Comparison of ENCODE assay signal across 13 cellular contexts in the genomic region with DNA sequence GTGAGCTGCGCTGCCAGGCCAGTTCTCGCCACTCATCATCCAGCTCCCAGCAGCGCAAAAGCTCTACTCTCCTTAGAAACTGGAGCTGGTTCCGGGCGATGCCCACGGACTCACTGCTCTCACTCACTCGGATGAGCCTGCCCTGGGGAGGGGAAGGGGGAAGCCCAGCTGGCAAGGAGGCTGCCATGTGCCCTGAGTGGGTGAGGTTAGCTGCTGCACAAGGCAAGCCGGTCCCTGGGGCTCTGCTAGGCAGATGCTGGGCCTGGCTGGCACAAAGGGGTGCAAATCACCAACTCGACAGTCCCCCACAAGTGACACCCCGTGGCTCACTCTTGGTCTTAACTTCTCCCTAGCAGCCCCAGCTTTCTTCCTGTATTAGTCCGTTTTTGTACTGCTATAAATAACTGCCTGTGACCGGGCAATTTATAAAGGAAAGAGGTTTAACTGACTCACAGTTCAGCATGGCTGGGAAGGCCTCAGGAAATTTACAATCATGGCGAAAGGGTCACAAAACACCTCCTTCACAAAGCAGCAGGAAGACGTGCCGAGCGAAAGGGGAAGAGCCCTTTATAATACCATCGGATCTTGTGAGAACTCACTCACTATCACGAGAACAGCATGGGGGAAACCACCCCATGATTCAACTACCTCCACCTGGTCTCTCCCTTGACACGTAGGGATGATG. TPM values are rescaled to one million over a fixed set of nuclear protein-coding genes. Genes with fewer than 3 reads are reported as not detected.
DNase-seq lines count a peak whose midpoint lies in the region; ATAC-seq and TF ChIP-seq lines count a peak whose summit lies in the region.
"Had no signal": no experiment of that assay in that cellular context is flagged by ENCODE, and none has a peak within 500 bp of the region (broad histone marks: within the 10 kb centered on the region; RNA-seq: fewer than 3 reads in every experiment).

No MANE protein-coding gene starts in this region.

- no peaks in the 10 kb centered on the region for H3K27me3 ChIP-seq in BLaER1 treated with 17β-estradiol and CSF1 and Interleukin-3, amounts not matched to agents 10 nM and 100 nM
- H3K27me3 ChIP-seq in brain microvascular endothelial cell (replicated peaks) = no peaks in the 10 kb centered on the region
- H3K27me3 ChIP-seq: MG63, SJSA1 had no signal

- peak overlapping the region; percentile 72 to 95 (median 90) for H3K4me2 ChIP-seq in BLaER1 treated with 17β-estradiol and CSF1 and Interleukin-3, amounts not matched to agents 10 nM and 100 nM

- TF ChIP-seq CTCF in brain microvascular endothelial cell (IDR thresholded peaks at IDR 0.05; ENCODE audit: low read depth, low read length, missing control alignments) = no peak

- DNase-seq in brain microvascular endothelial cell (peak; percentile 25), naive B cell (peak; percentile 48), T-helper 2 cell (no peak), kidney tubule cell (ENCODE audit: low spot score) (no peak)
- DNase-seq: COR-L47; cortex of kidney; MG63; stimulated activated naive CD4-positive, alpha-beta T cell had no signal

- H4K20me1 ChIP-seq in BLaER1 treated with 17β-estradiol and CSF1 and Interleukin-3, amounts not matched to agents 10 nM and 100 nM = peaks cover 0 to 5% (median 0%) of the 10 kb centered on the region in 11 experiments; a peak in 2 of 22 replicates

- H3K4me1 ChIP-seq in BLaER1 treated with 17β-estradiol and CSF1 and Interleukin-3, amounts not matched to agents 10 nM and 100 nM = peaks cover 59 to 79% (median 77%) of the 10 kb centered on the region in 10 experiments
- H3K4me1 ChIP-seq: SJSA1 had no signal

- H3K36me3 ChIP-seq in BLaER1 treated with 17β-estradiol and CSF1 and Interleukin-3, amounts not matched to agents 10 nM and 100 nM = peaks cover 0 to 9% (median 0%) of the 10 kb centered on the region in 11 experiments; a peak in 6 of 22 replicates
- no peaks in the 10 kb centered on the region for H3K36me3 ChIP-seq in brain microvascular endothelial cell (replicated peaks)
- H3K36me3 ChIP-seq: MG63, SJSA1 had no signal

- peak overlapping the region in 9 of 10 experiments; percentile 30 to 61 (median 47); a peak in 18 of 20 replicates for H3K4me3 ChIP-seq in BLaER1 treated with 17β-estradiol and CSF1 and Interleukin-3, amounts not matched to agents 10 nM and 100 nM
- H3K4me3 ChIP-seq in brain microvascular endothelial cell (ENCODE audit: low read depth, low read length) = no peak overlapping the region
- H3K4me3 ChIP-seq: MG63, SJSA1 had no signal

- ATAC-seq in HG03432 (IDR thresholded peaks at IDR 0.05; ENCODE audit: unreplicated experiment) (peak; percentile 48), naive B cell (ENCODE audit: low read depth in 2 of 2) (peak; percentile 83 to 85), GM18498 (IDR thresholded peaks at IDR 0.05; ENCODE audit: unreplicated experiment) (no peak), GM21390 (IDR thresholded peaks at IDR 0.05; ENCODE audit: unreplicated experiment) (no peak)

- H3K9ac ChIP-seq in BLaER1 treated with 17β-estradiol and CSF1 and Interleukin-3, amounts not matched to agents 10 nM and 100 nM = peak overlapping the region; percentile 59 to 80 (median 77)

- H3K27ac ChIP-seq in BLaER1 treated with 17β-estradiol and CSF1 and Interleukin-3, amounts not matched to agents 10 nM and 100 nM = peak overlapping the region; percentile 67 to 89 (median 85)
- no peak overlapping the region for H3K27ac ChIP-seq in brain microvascular endothelial cell
- H3K27ac ChIP-seq: SJSA1 had no signal

- H3K27me3 Mint-ChIP-seq in naive B cell = no peaks in the 10 kb centered on the region

- peak overlapping the region; percentile 86 to 99 (median 96) for H3K27ac Mint-ChIP-seq in naive B cell

- H3K36me3 Mint-ChIP-seq in naive B cell = no peaks in the 10 kb centered on the region

- in situ Hi-C loops in brain microvascular endothelial cell (cut with HindIII; ENCODE audit: low pct_ligation_motif_present, low sequenced_read_pairs) = no loop called here

- H3K9me3 Mint-ChIP-seq in naive B cell = no peaks in the 10 kb centered on the region

- H3K9me3 ChIP-seq in BLaER1 treated with 17β-estradiol and CSF1 and Interleukin-3, amounts not matched to agents 10 nM and 100 nM (replicated peaks in 1 of 11) = peaks cover under 1 to 7% (median 4%) of the 10 kb centered on the region in 11 experiments; a peak in 19 of 22 replicates
- H3K9me3 ChIP-seq: MG63, SJSA1 had no signal

- peak overlapping the region; percentile 80 to 96 (median 92) for H3K4me3 Mint-ChIP-seq in naive B cell

- H3K4me1 Mint-ChIP-seq in naive B cell = peaks cover 45 to 64% (median 52%) of the 10 kb centered on the region in 3 donors

RNA-seq across cellular contexts. Expression of a gene that starts 33.3 kb away (rescaled TPM):
- 10 to 100 TPM; 13.3 to 29.8 (median 20.7) TPM for polyA plus RNA-seq in naive B cell (ENCODE audit: low read depth in 6 of 6)

Comparison
In these comparisons a context has a peak if more than half of its experiments do, and no peak if none do; other contexts are left out.
1. ATAC-seq: peak in HG03432 (single experiment) and naive B cell (2 of 2); none in GM18498 (single experiment) and GM21390 (single experiment).
2. DNase-seq: peak in brain microvascular endothelial cell (single experiment) and naive B cell (single experiment); none in T-helper 2 cell (0 of 5) and kidney tubule cell (single experiment).